In genomic region chr7:31814187-31814586, GRCh38 we compare ENCODE assay signal across 9 cellular contexts.
A peak's percentile ranks its signal among the peaks of the same experiment; 100 is the strongest.
DNase-seq lines count a peak whose midpoint lies in the region; ATAC-seq and TF ChIP-seq lines count a peak whose summit lies in the region.
"Had no signal": no experiment of that assay in that cellular context is flagged by ENCODE, and none has a peak within 500 bp of the region (broad histone marks: within the 10 kb centered on the region; RNA-seq: fewer than 3 reads in every experiment).

No MANE protein-coding gene starts in this region.

- H3K27me3 ChIP-seq in breast epithelium (no peaks in the 10 kb centered on the region), PC-9 (ENCODE audit: insufficient read depth, low read depth) (peaks cover 12% of the 10 kb centered on the region), fibroblast of lung (ENCODE audit: control insufficient read depth, insufficient read depth, low read length) (no peaks in the 10 kb centered on the region), mesenchymal stem cell (ENCODE audit: control insufficient read depth in 1 of 2, insufficient read depth in 1 of 2, low read length in 2 of 2) (no peaks in the 10 kb centered on the region)
- H3K27me3 ChIP-seq in CD4-positive, alpha-beta memory T cell (ENCODE audit: insufficient read depth, low read length): no peaks in the 10 kb centered on the region

- H4K20me1 ChIP-seq in PC-9 (ENCODE audit: insufficient read depth) (no peaks in the 10 kb centered on the region), fibroblast of lung (ENCODE audit: control insufficient read depth, extremely low read depth, insufficient read depth, low read length) (no peaks in the 10 kb centered on the region)

- H3K9me3 ChIP-seq in breast epithelium (no peaks in the 10 kb centered on the region), PC-9 (ENCODE audit: insufficient read depth, low read depth) (no peaks in the 10 kb centered on the region), fibroblast of lung (ENCODE audit: control insufficient read depth, insufficient read depth, low read depth, low read length) (no peaks in the 10 kb centered on the region), mesenchymal stem cell (ENCODE audit: control insufficient read depth, low read length) (no peaks in the 10 kb centered on the region)
- no peaks in the 10 kb centered on the region for H3K9me3 ChIP-seq in CD4-positive, alpha-beta memory T cell (ENCODE audit: control insufficient read depth in 1 of 2, low read length in 2 of 2)

- no peak overlapping the region for H4K91ac ChIP-seq in mesenchymal stem cell (ENCODE audit: low read length)

- H3K23ac ChIP-seq in mesenchymal stem cell (ENCODE audit: low read length in 2 of 2): no peak overlapping the region

- H3K36me3 ChIP-seq in breast epithelium (no peaks in the 10 kb centered on the region), PC-9 (ENCODE audit: low read depth) (no peaks in the 10 kb centered on the region), fibroblast of lung (ENCODE audit: control insufficient read depth, insufficient read depth, low read length) (no peaks in the 10 kb centered on the region), mesenchymal stem cell (ENCODE audit: control insufficient read depth in 1 of 2, insufficient read depth in 2 of 2, low read depth in 1 of 2, low read length in 2 of 2) (peaks cover 4 to 7% of the 10 kb centered on the region in 2 experiments)
- no peaks in the 10 kb centered on the region for H3K36me3 ChIP-seq in CD4-positive, alpha-beta memory T cell (ENCODE audit: insufficient read depth, low read length)

- H3K4me3 ChIP-seq in breast epithelium (no peak overlapping the region), PC-9 (no peak overlapping the region), fibroblast of lung (replicated peaks in 1 of 4; ENCODE audit: control extremely low read depth in 1 of 4, insufficient read depth in 1 of 4, low read depth in 3 of 4, low read length in 4 of 4) (no peak overlapping the region), mesenchymal stem cell (ENCODE audit: insufficient read depth in 1 of 2, low read depth in 1 of 2, low read length in 2 of 2) (no peak overlapping the region)
- no peak overlapping the region for H3K4me3 ChIP-seq in CD4-positive, alpha-beta memory T cell (ENCODE audit: low read length in 2 of 2)

- no peak overlapping the region for H2BK120ac ChIP-seq in mesenchymal stem cell (ENCODE audit: low read depth, low read length)

- H3K27ac Mint-ChIP-seq in MCF 10A (ENCODE audit: low read depth, unreplicated experiment) (no peak overlapping the region), type B pancreatic cell (no peak overlapping the region)
- no peak overlapping the region for H3K27ac Mint-ChIP-seq in CD4-positive, alpha-beta memory T cell
- H3K27ac Mint-ChIP-seq: activated T-helper 1 cell treated with anti-CD3 and anti-CD28 coated beads, Interleukin-12 subunit alpha, Interleukin-12 subunit beta, Interleukin-2, Interleukin-4 antibody, amounts not matched to agents 30 ng/mL and 10 ng/mL and 1 ng/mL, durations not matched to agents 14 hours and 24 hours and 36 hours had no signal

- H3K79me1 ChIP-seq in mesenchymal stem cell (replicated peaks; ENCODE audit: low read length, poor library complexity, severe bottlenecking): peaks cover 10% of the 10 kb centered on the region

- H3K4me1 ChIP-seq in breast epithelium (no peaks in the 10 kb centered on the region), PC-9 (replicated peaks; ENCODE audit: insufficient read depth) (no peaks in the 10 kb centered on the region), fibroblast of lung (ENCODE audit: control insufficient read depth, extremely low read depth, insufficient read depth, low read length) (peaks cover 2% of the 10 kb centered on the region), mesenchymal stem cell (ENCODE audit: control insufficient read depth, insufficient read depth, low read depth, low read length) (peaks cover 7% of the 10 kb centered on the region)
- no peaks in the 10 kb centered on the region for H3K4me1 ChIP-seq in CD4-positive, alpha-beta memory T cell (ENCODE audit: insufficient read depth, low read length)

- H2AK5ac ChIP-seq in mesenchymal stem cell (ENCODE audit: low read length, severe bottlenecking): no peak overlapping the region

- no peak overlapping the region for H3K9ac ChIP-seq in fibroblast of lung (ENCODE audit: insufficient read depth, low read length)
- H3K9ac ChIP-seq in mesenchymal stem cell (ENCODE audit: low read length): no peak overlapping the region

- CTCF ChIA-PET in MCF 10A (lab: Yijun Ruan, JAX) (interaction anchor here (0.8 to 6.3 kb wide), 6 partner anchors 40 to 390 kb away, joined by 3 to 23 read pairs (median 5); no protein-coding TSS in a partner anchor), PC-9 (lab: Charles Lee) (no interaction called here)
- CTCF ChIA-PET in CD4-positive, alpha-beta memory T cell (lab: Charles Lee; ENCODE audit: partially characterized antibody): no interaction called here

- TF ChIP-seq POLR2A in breast epithelium (IDR thresholded peaks at IDR 0.05): no peak

- no peak overlapping the region for H2BK15ac ChIP-seq in mesenchymal stem cell (ENCODE audit: low read depth, poor library complexity, severe bottlenecking)

- WGBS in mesenchymal stem cell: 93% methylated on average over 3 of the region's 3 CpGs

- BruUV-seq in MCF 10A (replicated peaks; lab: Mats Ljungman, UMichigan) (no TSS peak), PC-9 (replicated peaks; lab: Mats Ljungman, UMichigan) (no TSS peak)

- H3K14ac ChIP-seq in mesenchymal stem cell (ENCODE audit: low read length in 2 of 2): no peak overlapping the region

- H2BK5ac ChIP-seq in mesenchymal stem cell (ENCODE audit: low read depth, low read length, poor library complexity, severe bottlenecking): no peak overlapping the region

- DNase-seq in MCF 10A (ENCODE audit: unreplicated experiment): peak; percentile 26
- no peak for DNase-seq in breast epithelium (ENCODE audit: low spot score in 2 of 2)
- DNase-seq in PC-9: no peak
- DNase-seq in fibroblast of lung (ENCODE audit: low read depth in 2 of 2): peak; percentile 9 to 20
- no peak for DNase-seq in type B pancreatic cell (ENCODE audit: extremely low spot score, unreplicated experiment)
- DNase-seq in mesenchymal stem cell: no peak
- no peak for DNase-seq in CD4-positive, alpha-beta memory T cell

- H3K27me3 Mint-ChIP-seq in MCF 10A (ENCODE audit: insufficient read depth, unreplicated experiment): no peaks in the 10 kb centered on the region
- peaks cover 17% of the 10 kb centered on the region for H3K27me3 Mint-ChIP-seq in type B pancreatic cell
- H3K27me3 Mint-ChIP-seq in CD4-positive, alpha-beta memory T cell: no peaks in the 10 kb centered on the region

- H3K36me3 Mint-ChIP-seq in MCF 10A (ENCODE audit: insufficient read depth, unreplicated experiment): peaks cover 6% of the 10 kb centered on the region
- H3K36me3 Mint-ChIP-seq in type B pancreatic cell: no peaks in the 10 kb centered on the region
- no peaks in the 10 kb centered on the region for H3K36me3 Mint-ChIP-seq in CD4-positive, alpha-beta memory T cell

- H3K4me2 ChIP-seq in PC-9: no peak overlapping the region
- H3K4me2 ChIP-seq in fibroblast of lung (ENCODE audit: extremely low read depth, insufficient read depth, low read length): no peak overlapping the region
- H3K4me2 ChIP-seq in mesenchymal stem cell (ENCODE audit: low read length, poor library complexity, severe bottlenecking): no peak overlapping the region

- POLR2A ChIA-PET in MCF 10A (lab: Yijun Ruan, JAX) (no interaction called here), PC-9 (lab: Charles Lee; ENCODE audit: unreplicated experiment) (interaction anchor here (0.7 kb wide), 1 partner anchor 110 kb away, joined by 3 read pairs; no protein-coding TSS in a partner anchor)
- POLR2A ChIA-PET in CD4-positive, alpha-beta memory T cell (lab: Charles Lee; ENCODE audit: partially characterized antibody): no interaction called here

- H4K8ac ChIP-seq in mesenchymal stem cell (ENCODE audit: low read length): no peak overlapping the region

- H2BK12ac ChIP-seq in mesenchymal stem cell (ENCODE audit: low read length in 2 of 2): no peak overlapping the region

- H3F3A ChIP-seq in PC-9 (ENCODE audit: insufficient read depth, low read depth): no peaks in the 10 kb centered on the region

- H2AFZ ChIP-seq in PC-9 (no peak overlapping the region), fibroblast of lung (ENCODE audit: low read length) (no peak overlapping the region), mesenchymal stem cell (ENCODE audit: low read depth, low read length) (no peak overlapping the region)

- no peaks in the 10 kb centered on the region for H3K4me1 Mint-ChIP-seq in MCF 10A (ENCODE audit: insufficient read depth, unreplicated experiment)
- peaks cover 7% of the 10 kb centered on the region for H3K4me1 Mint-ChIP-seq in type B pancreatic cell (ENCODE audit: unreplicated experiment)
- no peaks in the 10 kb centered on the region for H3K4me1 Mint-ChIP-seq in CD4-positive, alpha-beta memory T cell

- ATAC-seq in GM19035 (IDR thresholded peaks at IDR 0.05; ENCODE audit: unreplicated experiment): no peak

- TF ChIP-seq CTCF in MCF 10A (IDR thresholded peaks at IDR 0.05; ENCODE audit: unreplicated experiment): peak; percentile 14
- TF ChIP-seq CTCF in breast epithelium (IDR thresholded peaks at IDR 0.05): no peak
- peak; percentile 35; the same call in 1 of the 2 replicates for TF ChIP-seq CTCF in PC-9 (conservative IDR thresholded peaks at IDR 0.05)
- TF ChIP-seq CTCF in fibroblast of lung (conservative IDR thresholded peaks at IDR 0.05 in 1 of 2, IDR thresholded peaks at IDR 0.05 in 1 of 2; ENCODE audit: low read depth in 1 of 2, low read length in 2 of 2): peak in 1 of 2 donors; percentile 15
- TF ChIP-seq CTCF in type B pancreatic cell (conservative IDR thresholded peaks at IDR 0.05): peak; percentile 59

- H3K9me2 ChIP-seq in PC-9 (ENCODE audit: insufficient read depth): no peaks in the 10 kb centered on the region

- no peak overlapping the region for H3K4ac ChIP-seq in mesenchymal stem cell (ENCODE audit: low read depth in 1 of 2, low read length in 2 of 2)

- intact Hi-C loops in MCF 10A (cut with micrococcal nuclease) (loop anchor here (1.0 kb wide), 1 partner anchor 350 kb away; no protein-coding TSS in a partner anchor), breast epithelium (cut with DNase I; ENCODE audit: low total_unique reads) (no loop called here), PC-9 (cut with micrococcal nuclease; ENCODE audit: unreplicated experiment) (no loop called here)
- intact Hi-C loops in CD4-positive, alpha-beta memory T cell (cut with micrococcal nuclease): no loop called here

- H3K4me3 Mint-ChIP-seq in MCF 10A (ENCODE audit: unreplicated experiment) (no peak overlapping the region), type B pancreatic cell (no peak overlapping the region)
- H3K4me3 Mint-ChIP-seq in CD4-positive, alpha-beta memory T cell: no peak overlapping the region
- H3K4me3 Mint-ChIP-seq: activated T-helper 1 cell treated with anti-CD3 and anti-CD28 coated beads, Interleukin-12 subunit alpha, Interleukin-12 subunit beta, Interleukin-2, Interleukin-4 antibody, amounts not matched to agents 30 ng/mL and 10 ng/mL and 1 ng/mL, durations not matched to agents 14 hours and 24 hours and 36 hours had no signal

- H3K79me2 ChIP-seq in PC-9 (ENCODE audit: low read depth) (no peaks in the 10 kb centered on the region), fibroblast of lung (ENCODE audit: control insufficient read depth, insufficient read depth, low read length) (no peaks in the 10 kb centered on the region)

- H3K18ac ChIP-seq in mesenchymal stem cell (ENCODE audit: low read depth in 1 of 2, low read length in 2 of 2): no peak overlapping the region

- H3K9me3 Mint-ChIP-seq in MCF 10A (ENCODE audit: unreplicated experiment) (no peaks in the 10 kb centered on the region), type B pancreatic cell (no peaks in the 10 kb centered on the region)
- H3K9me3 Mint-ChIP-seq in CD4-positive, alpha-beta memory T cell: peaks cover 0 to 10% (median 3%) of the 10 kb centered on the region in 8 donors
- H3K9me3 Mint-ChIP-seq: activated T-helper 1 cell treated with anti-CD3 and anti-CD28 coated beads, Interleukin-12 subunit alpha, Interleukin-12 subunit beta, Interleukin-2, Interleukin-4 antibody, amounts not matched to agents 30 ng/mL and 10 ng/mL and 1 ng/mL, durations not matched to agents 14 hours and 24 hours and 36 hours had no signal

- H3K27ac ChIP-seq in breast epithelium (no peak overlapping the region), PC-9 (no peak overlapping the region), fibroblast of lung (ENCODE audit: insufficient read depth, low read length) (no peak overlapping the region), mesenchymal stem cell (ENCODE audit: low read length, poor library complexity, severe bottlenecking) (no peak overlapping the region)
- no peak overlapping the region for H3K27ac ChIP-seq in CD4-positive, alpha-beta memory T cell (ENCODE audit: low read depth, low read length)

Comparison
In these comparisons a context has a peak if more than half of its experiments do, and no peak if none do; other contexts are left out.
1. DNase-seq: peak in MCF 10A (single experiment) and fibroblast of lung (2 of 2); none in breast epithelium (0 of 2), PC-9 (0 of 2), type B pancreatic cell (single experiment), mesenchymal stem cell (single experiment) and CD4-positive, alpha-beta memory T cell (0 of 5).
2. CTCF ChIP-seq: peak in MCF 10A (single experiment), PC-9 (single experiment) and type B pancreatic cell (single experiment); none in breast epithelium (0 of 3).